8 cellular contexts compared by ENCODE assay signal in genomic region chr7:120792091-120792860, GRCh38.
DNase-seq lines count a peak whose midpoint lies in the region; ATAC-seq, FAIRE-seq and TF ChIP-seq lines count a peak whose summit lies in the region.

No MANE protein-coding gene starts in this region.

- H3K4me1 ChIP-seq in Peyer's patch (no peaks in the 10 kb centered on the region), pancreas (peaks cover 0 to 6% (median 0%) of the 10 kb centered on the region in 3 donors), upper lobe of left lung (peaks cover 0 to 15% (median 2%) of the 10 kb centered on the region in 4 donors)

- no peak overlapping the region for H3K4me3 ChIP-seq in Peyer's patch
- H3K4me3 ChIP-seq in pancreas = no peak overlapping the region
- H3K4me3 ChIP-seq in upper lobe of left lung = no peak overlapping the region

- no peak for TF ChIP-seq EP300 in upper lobe of left lung (IDR thresholded peaks at IDR 0.05)

- no peaks in the 10 kb centered on the region for H3K9me3 ChIP-seq in Peyer's patch
- no peaks in the 10 kb centered on the region for H3K9me3 ChIP-seq in pancreas
- H3K9me3 ChIP-seq in upper lobe of left lung = no peaks in the 10 kb centered on the region

- TF ChIP-seq POLR2A in Peyer's patch (IDR thresholded peaks at IDR 0.05) = no peak
- no peak for TF ChIP-seq POLR2A in upper lobe of left lung (IDR thresholded peaks at IDR 0.05)

- H3K36me3 ChIP-seq in Peyer's patch (peaks cover 0 to 7% (median 0%) of the 10 kb centered on the region in 3 donors), pancreas (no peaks in the 10 kb centered on the region), upper lobe of left lung (peaks cover 0 to 4% (median 1%) of the 10 kb centered on the region in 4 donors)

- no peak overlapping the region for H3K27ac ChIP-seq in Peyer's patch
- no peak overlapping the region for H3K27ac ChIP-seq in pancreas
- no peak overlapping the region for H3K27ac ChIP-seq in upper lobe of left lung

- H3K27me3 ChIP-seq in Peyer's patch (peaks cover 0 to 3% of the 10 kb centered on the region in 2 donors), pancreas (no peaks in the 10 kb centered on the region), upper lobe of left lung (no peaks in the 10 kb centered on the region)

- intact Hi-C loops in pancreas (cut with DNase I) = loop anchor here in 1 of 3 donors (10.0 kb wide), 2 partner anchors 53 to 153 kb away; no protein-coding TSS in a partner anchor

- TF ChIP-seq CTCF in GM20000 (IDR thresholded peaks at IDR 0.05; ENCODE audit: extremely low read depth, missing control alignments) = peak; percentile 95
- peak; percentile 9 to 79 (median 72) for TF ChIP-seq CTCF in Peyer's patch (IDR thresholded peaks at IDR 0.05)
- TF ChIP-seq CTCF in pancreas (IDR thresholded peaks at IDR 0.05) = peak; percentile 64 to 83 (median 75)
- peak; percentile 63 to 80 (median 74) for TF ChIP-seq CTCF in upper lobe of left lung (IDR thresholded peaks at IDR 0.05)

- 46 to 51% methylated on average over 13 of the region's 13 CpGs for WGBS in pancreas, 2 donors
- whole genome bisulfite sequencing in upper lobe of left lung, 2 donors = 48 to 75% methylated on average over 6 to 13 of the region's 13 CpGs

- peak; percentile 18 for DNase-seq in DMS153 (lab: John Stamatoyannopoulos, UW)
- DNase-seq in GM20000 (ENCODE audit: low spot score) = peak; percentile 64
- DNase-seq in Peyer's patch = peak; percentile 56 to 87 (median 83)
- peak; percentile 33 for DNase-seq in activated T-helper 9 cell treated with anti-CD3 and anti-CD28 coated beads, Interleukin-2, amount 50 U/mL, for 16 hours (ENCODE audit: low read depth)
- peak; percentile 66 for DNase-seq in globus pallidus (ENCODE audit: low spot score)
- peak; percentile 61 to 90 (median 79) for DNase-seq in pancreas
- DNase-seq in upper lobe of left lung = peak; percentile 20 to 79

- no peak for FAIRE-seq in pancreas (lab: Jason Lieb, UNC)

- ATAC-seq in HG03575 (IDR thresholded peaks at IDR 0.05; ENCODE audit: extremely low read depth, insufficient number of reproducible peaks, low FRiP score, unreplicated experiment) (peak; percentile 73), pancreas (peak; percentile 89 to 99 (median 97)), upper lobe of left lung (ENCODE audit: low FRiP score in 2 of 2) (peak; percentile 77 to 87)

Comparison
In these comparisons a context has a peak if more than half of its experiments do, and no peak if none do; other contexts are left out.
1. DNase-seq: peak in every context shown above with its lines; median percentile 83 in Peyer's patch; 79 in pancreas; 66 in globus pallidus; 64 in GM20000; 50 in upper lobe of left lung; 33 in activated T-helper 9 cell treated with anti-CD3 and anti-CD28 coated beads, Interleukin-2, amount 50 U/mL, for 16 hours; 18 in DMS153.